26 cellular contexts compared by ENCODE assay signal in the genomic region with DNA sequence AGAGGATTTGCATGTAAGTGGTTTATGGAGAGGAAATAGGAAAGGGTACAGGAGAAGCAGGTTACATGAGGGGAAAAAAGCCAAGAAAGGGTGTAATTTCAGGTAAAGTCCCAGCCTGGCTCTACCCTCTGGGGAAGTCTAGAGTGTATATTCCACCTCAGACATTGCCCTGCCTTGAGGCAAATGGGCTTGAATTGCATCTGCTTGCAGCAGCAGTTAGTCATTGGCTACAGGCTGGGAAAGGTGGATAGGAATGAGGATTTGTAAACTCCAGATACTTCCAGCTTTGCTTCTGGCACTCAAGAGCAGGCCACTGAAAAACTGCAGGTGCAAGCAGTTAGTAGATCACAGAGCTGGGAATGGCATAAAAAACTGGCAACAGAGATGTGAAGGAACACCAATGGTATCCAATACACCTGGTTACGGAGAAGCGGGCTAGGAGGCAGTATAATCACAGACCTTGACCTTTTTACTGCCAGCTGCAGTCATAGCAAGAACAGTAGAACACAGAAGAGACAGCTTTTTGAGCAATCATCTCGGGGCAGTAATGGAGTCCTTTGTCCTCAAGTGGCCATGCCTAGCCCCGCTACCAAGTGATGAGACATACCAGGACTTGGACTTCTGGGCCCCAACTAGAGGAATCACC.
DNase-seq lines count a peak whose midpoint lies in the region; ATAC-seq, FAIRE-seq and TF ChIP-seq lines count a peak whose summit lies in the region.
"Had no signal": no experiment of that assay in that cellular context is flagged by ENCODE, and none has a peak within 500 bp of the region (broad histone marks: within the 10 kb centered on the region; RNA-seq: fewer than 3 reads in every experiment).

No MANE protein-coding gene starts in this region.

- TF ChIP-seq CTCF in HepG2 (CRISPR knock-in tag; IDR thresholded peaks at IDR 0.05), result peak; percentile 33
- TF ChIP-seq CTCF in right lobe of liver (IDR thresholded peaks at IDR 0.05), result no peak
- no peak for TF ChIP-seq CTCF in epithelial cell of esophagus (IDR thresholded peaks at IDR 0.05; ENCODE audit: insufficient read depth, low read depth, low read length, missing control alignments)

- no peaks in the 10 kb centered on the region for H3K27me3 ChIP-seq in HepG2 (ENCODE audit: control insufficient read depth in 1 of 2, insufficient read depth in 2 of 2, low read length in 2 of 2)
- H3K27me3 ChIP-seq in right lobe of liver, result no peaks in the 10 kb centered on the region
- H3K27me3 ChIP-seq: BLaER1 treated with 17β-estradiol and CSF1 and Interleukin-3, amounts not matched to agents 10 nM and 100 nM; esophagus muscularis mucosa; Peyer's patch; vagina had no signal

- FAIRE-seq in HepG2 (lab: Jason Lieb, UNC), result no peak
- FAIRE-seq: GM12892, TTC549 had no signal

- H3K9me3 ChIP-seq in HepG2 (ENCODE audit: low read length), result no peaks in the 10 kb centered on the region
- no peaks in the 10 kb centered on the region for H3K9me3 ChIP-seq in right lobe of liver
- no peaks in the 10 kb centered on the region for H3K9me3 ChIP-seq in mesodermal cell (ENCODE audit: control insufficient read depth, low read length)
- H3K9me3 ChIP-seq: esophagus muscularis mucosa, Peyer's patch, vagina had no signal

- WGBS in HepG2 (ENCODE audit: low lambda C conversion rate), result 23% methylated on average over 4 of the region's 4 CpGs
- 100% methylated on average over 2 of the region's 4 CpGs for WGBS in right lobe of liver (ENCODE audit: insufficient coverage, low coverage, low lambda C conversion rate, missing lambda C conversion rate)
- WGBS in mesodermal cell (ENCODE audit: insufficient coverage in 2 of 2), 2 experiments, result 97 to 98% methylated on average over 4 of the region's 4 CpGs

- no peaks in the 10 kb centered on the region for H3K79me2 ChIP-seq in HepG2 (ENCODE audit: insufficient read depth, low read length)

- CTCF ChIA-PET in HepG2 (lab: Yijun Ruan, JAX; ENCODE audit: low intra/inter-chr PET ratio, low total read pairs), result no interaction called here

- intact Hi-C loops in HepG2 (cut with micrococcal nuclease; ENCODE audit: unreplicated experiment), result loop anchor here (5.0 to 10.0 kb wide), 2 partner anchors 193 to 224 kb away; no protein-coding TSS in a partner anchor
- intact Hi-C loops in right lobe of liver (cut with DNase I), result no loop called here

- H3K4me2 ChIP-seq in HepG2 (ENCODE audit: low read depth, low read length), result peak overlapping the region; percentile 56
- H3K4me2 ChIP-seq: BLaER1 treated with 17β-estradiol and CSF1 and Interleukin-3, amounts not matched to agents 10 nM and 100 nM had no signal

- H2AFZ ChIP-seq in HepG2 (ENCODE audit: low read length), result peak overlapping the region; percentile 49

- H3K4me1 ChIP-seq in HepG2 (ENCODE audit: insufficient read depth, low read length) (peaks cover 37% of the 10 kb centered on the region), right lobe of liver (no peaks in the 10 kb centered on the region), mesodermal cell (ENCODE audit: control insufficient read depth, insufficient read depth, low read length, poor library complexity, severe bottlenecking) (peaks cover 17% of the 10 kb centered on the region)

- no peaks in the 10 kb centered on the region for H4K20me1 ChIP-seq in HepG2 (ENCODE audit: insufficient read depth, low read length)
- H4K20me1 ChIP-seq: BLaER1 treated with 17β-estradiol and CSF1 and Interleukin-3, amounts not matched to agents 10 nM and 100 nM had no signal

- no peak for TF ChIP-seq RAD21 in HepG2 (CRISPR knock-in tag; IDR thresholded peaks at IDR 0.05)

- TF ChIP-seq POLR2A in HepG2 (IDR thresholded peaks at IDR 0.05; ENCODE audit: insufficient read depth in 1 of 2, low read depth in 2 of 2, low read length in 2 of 2), result no peak
- TF ChIP-seq POLR2A in right lobe of liver (IDR thresholded peaks at IDR 0.05), result no peak

- TF ChIP-seq EP300 in HepG2 (IDR thresholded peaks at IDR 0.05; ENCODE audit: low read depth in 2 of 2, low read length in 2 of 2) (no peak), HepG2 (CRISPR knock-in tag; IDR thresholded peaks at IDR 0.05; ENCODE audit: borderline replicate concordance) (no peak)

- ATAC-seq in HepG2 (peak; percentile 50), right lobe of liver (no peak), HG03378 (IDR thresholded peaks at IDR 0.05; ENCODE audit: unreplicated experiment) (no peak)
- ATAC-seq: stimulated activated memory B cell treated with anti-CD40 and anti-IgM and Interleukin-4, amounts not matched to agents 10 μg/mL and 1 μg/mL and 100 μg/mL, for 72 hours had no signal

- no peak overlapping the region for H3K9ac ChIP-seq in HepG2 (ENCODE audit: insufficient read depth, low read depth, low read length)
- H3K9ac ChIP-seq: BLaER1 treated with 17β-estradiol and CSF1 and Interleukin-3, amounts not matched to agents 10 nM and 100 nM had no signal

- peak overlapping the region in 1 of 3 experiments; percentile 29; a peak in 1 of 6 replicates for H3K4me3 ChIP-seq in HepG2 (replicated peaks in 1 of 3; ENCODE audit: insufficient read depth in 1 of 3, low read depth in 2 of 3, low read length in 3 of 3)
- H3K4me3 ChIP-seq in right lobe of liver, result no peak overlapping the region
- H3K4me3 ChIP-seq in epithelial cell of esophagus (ENCODE audit: low read length), result no peak overlapping the region
- H3K4me3 ChIP-seq in mesodermal cell (ENCODE audit: extremely low read depth, insufficient read depth, low read length, poor library complexity, severe bottlenecking), result no peak overlapping the region
- H3K4me3 ChIP-seq: BLaER1 treated with 17β-estradiol and CSF1 and Interleukin-3, amounts not matched to agents 10 nM and 100 nM; esophagus muscularis mucosa; Peyer's patch; vagina had no signal

- H3K27ac ChIP-seq in HepG2 (ENCODE audit: extremely low read length, insufficient read depth, low read length) (no peak overlapping the region), right lobe of liver (no peak overlapping the region), mesodermal cell (ENCODE audit: low read depth, low read length, severe bottlenecking) (peak overlapping the region; percentile 95)
- H3K27ac ChIP-seq: BLaER1 treated with 17β-estradiol and CSF1 and Interleukin-3, amounts not matched to agents 10 nM and 100 nM; esophagus muscularis mucosa; vagina had no signal

- POLR2A ChIA-PET in HepG2 (lab: Yijun Ruan, JAX), result interaction anchor here (1.4 kb wide), 1 partner anchor 151 kb away, joined by 4 read pairs; no protein-coding TSS in a partner anchor

- H3K36me3 ChIP-seq in HepG2 (replicated peaks in 1 of 2; ENCODE audit: control insufficient read depth in 1 of 2, insufficient read depth in 2 of 2, low read length in 2 of 2) (no peaks in the 10 kb centered on the region), right lobe of liver (no peaks in the 10 kb centered on the region), mesodermal cell (ENCODE audit: control insufficient read depth, insufficient read depth, low read length) (no peaks in the 10 kb centered on the region)
- H3K36me3 ChIP-seq: BLaER1 treated with 17β-estradiol and CSF1 and Interleukin-3, amounts not matched to agents 10 nM and 100 nM; esophagus muscularis mucosa; Peyer's patch; vagina had no signal

- DNase-seq in HepG2 (ENCODE audit: low spot score), result peak; percentile 34
- no peak for DNase-seq in right lobe of liver
- peak; percentile 82 for DNase-seq in epithelial cell of esophagus (ENCODE audit: low read depth)
- no peak for DNase-seq in RKO (ENCODE audit: low spot score)
- DNase-seq in D341Med (ENCODE audit: low spot score), result no peak
- no peak for DNase-seq in activated T-cell treated with anti-CD3 and anti-CD28 coated beads, Interleukin-2, amount 50 U/mL, for 48 hours
- DNase-seq: activated CD4-positive, CD25-positive, alpha-beta regulatory T cell treated with anti-CD3 and anti-CD28 coated beads, Interleukin-2, amount 50 U/mL, for 72 hours; COR-L47; effector CD4-positive, alpha-beta T cell; H7; Kasumi-1; naive B cell; NCI-H1930; NCI-H345; NK-92 treated with Interleukin-12 subunit alpha and Interleukin-12 subunit beta, amount 100 ng/mL, for 24 hours; retina; stimulated activated CD4-positive, alpha-beta T cell treated with anti-CD3 and anti-CD28 coated beads, Interleukin-4, amount 100 ng/mL, for 1 hour had no signal

- BruUV-seq in HepG2 (replicated peaks; lab: Mats Ljungman, UMichigan), result no TSS peak

- in situ Hi-C loops in HepG2 (cut with HindIII; ENCODE audit: extremely low pct_ligation_motif_present, low pct_unique_long_range_greater_than_20kb), result no loop called here

TF ChIP-seq in HepG2, 621 proteins besides CTCF, POLR2A, EP300 and RAD21 (continues in another document):
- no peak for TF ChIP-seq CBX1 (IDR thresholded peaks at IDR 0.05; ENCODE audit: low read depth)
- TF ChIP-seq, protein P1, sequence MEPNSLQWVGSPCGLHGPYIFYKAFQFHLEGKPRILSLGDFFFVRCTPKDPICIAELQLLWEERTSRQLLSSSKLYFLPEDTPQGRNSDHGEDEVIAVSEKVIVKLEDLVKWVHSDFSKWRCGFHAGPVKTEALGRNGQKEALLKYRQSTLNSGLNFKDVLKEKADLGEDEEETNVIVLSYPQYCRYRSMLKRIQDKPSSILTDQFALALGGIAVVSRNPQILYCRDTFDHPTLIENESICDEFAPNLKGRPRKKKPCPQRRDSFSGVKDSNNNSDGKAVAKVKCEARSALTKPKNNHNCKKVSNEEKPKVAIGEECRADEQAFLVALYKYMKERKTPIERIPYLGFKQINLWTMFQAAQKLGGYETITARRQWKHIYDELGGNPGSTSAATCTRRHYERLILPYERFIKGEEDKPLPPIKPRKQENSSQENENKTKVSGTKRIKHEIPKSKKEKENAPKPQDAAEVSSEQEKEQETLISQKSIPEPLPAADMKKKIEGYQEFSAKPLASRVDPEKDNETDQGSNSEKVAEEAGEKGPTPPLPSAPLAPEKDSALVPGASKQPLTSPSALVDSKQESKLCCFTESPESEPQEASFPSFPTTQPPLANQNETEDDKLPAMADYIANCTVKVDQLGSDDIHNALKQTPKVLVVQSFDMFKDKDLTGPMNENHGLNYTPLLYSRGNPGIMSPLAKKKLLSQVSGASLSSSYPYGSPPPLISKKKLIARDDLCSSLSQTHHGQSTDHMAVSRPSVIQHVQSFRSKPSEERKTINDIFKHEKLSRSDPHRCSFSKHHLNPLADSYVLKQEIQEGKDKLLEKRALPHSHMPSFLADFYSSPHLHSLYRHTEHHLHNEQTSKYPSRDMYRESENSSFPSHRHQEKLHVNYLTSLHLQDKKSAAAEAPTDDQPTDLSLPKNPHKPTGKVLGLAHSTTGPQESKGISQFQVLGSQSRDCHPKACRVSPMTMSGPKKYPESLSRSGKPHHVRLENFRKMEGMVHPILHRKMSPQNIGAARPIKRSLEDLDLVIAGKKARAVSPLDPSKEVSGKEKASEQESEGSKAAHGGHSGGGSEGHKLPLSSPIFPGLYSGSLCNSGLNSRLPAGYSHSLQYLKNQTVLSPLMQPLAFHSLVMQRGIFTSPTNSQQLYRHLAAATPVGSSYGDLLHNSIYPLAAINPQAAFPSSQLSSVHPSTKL (CRISPR knock-in tag; IDR thresholded peaks at IDR 0.05), result 0 out of 2 replicates have a peak, but pooled peaks have one; percentile 10
- TF ChIP-seq HNF4A (CRISPR knock-in tag; IDR thresholded peaks at IDR 0.05), result peak; percentile 60
- TF ChIP-seq SOX6 (IDR thresholded peaks at IDR 0.05), result no peak
- 0 out of 2 replicates have a peak, but pooled peaks have one; percentile 18 for TF ChIP-seq SOX6 (CRISPR knock-in tag; IDR thresholded peaks at IDR 0.05)
- TF ChIP-seq ZFP36L1 (CRISPR knock-in tag; IDR thresholded peaks at IDR 0.05), result no peak

Comparison
In these comparisons a context has a peak if more than half of its experiments do, and no peak if none do; other contexts are left out.
1. DNase-seq: peak in HepG2 (single experiment) and epithelial cell of esophagus (single experiment); none in right lobe of liver (0 of 3), RKO (single experiment), D341Med (single experiment) and activated T-cell treated with anti-CD3 and anti-CD28 coated beads, Interleukin-2, amount 50 U/mL, for 48 hours (0 of 2).